In genomic region chr16:57109500-57110105, GRCh38 we compare ENCODE assay signal across 1 cellular context.
TF ChIP-seq lines count a peak whose summit lies in the region.

No MANE protein-coding gene starts in this region.

TF ChIP-seq in K562, 482 proteins besides CTCF, POLR2A, EP300 and RAD21 (continued from another document and continues in another):
- peak; percentile 78 for TF ChIP-seq HINFP (tag; conservative IDR thresholded peaks at IDR 0.05; ENCODE audit: low read depth)
- peak; percentile 97 for TF ChIP-seq ZNF592 (IDR thresholded peaks at IDR 0.05)
- no peak for TF ChIP-seq PRDM10 (IDR thresholded peaks at IDR 0.05; ENCODE audit: partially characterized antibody)
- TF ChIP-seq ZNF512 (tag; IDR thresholded peaks at IDR 0.05): no peak
- TF ChIP-seq TEAD2 (tag; IDR thresholded peaks at IDR 0.05): peak; percentile 84
- no peak for TF ChIP-seq E2F1 (CRISPR knock-in tag; IDR thresholded peaks at IDR 0.05)
- TF ChIP-seq HIVEP1 (CRISPR knock-in tag; IDR thresholded peaks at IDR 0.05): peak; percentile 68; the same call in 1 of the 2 replicates
- no peak for TF ChIP-seq AFF4 (CRISPR knock-in tag; IDR thresholded peaks at IDR 0.05)
- no peak for TF ChIP-seq CAMTA2 (CRISPR knock-in tag; conservative IDR thresholded peaks at IDR 0.05)
- TF ChIP-seq MAFG (tag; conservative IDR thresholded peaks at IDR 0.05): no peak
- no peak for TF ChIP-seq HDAC3 (IDR thresholded peaks at IDR 0.05; ENCODE audit: borderline replicate concordance, partially characterized antibody)
- TF ChIP-seq MAFF (IDR thresholded peaks at IDR 0.05; ENCODE audit: low read length): no peak
- TF ChIP-seq PHF20 (IDR thresholded peaks at IDR 0.05; ENCODE audit: partially characterized antibody): no peak
- no peak for TF ChIP-seq CHD1 (IDR thresholded peaks at IDR 0.05; ENCODE audit: low read length)
- no peak for TF ChIP-seq UBTF (IDR thresholded peaks at IDR 0.05; ENCODE audit: borderline replicate concordance in 1 of 2, low read depth in 2 of 2, low read length in 2 of 2)
- TF ChIP-seq KLF1 (tag; IDR thresholded peaks at IDR 0.05): no peak
- no peak for TF ChIP-seq SRSF7 (optimal IDR thresholded peaks at IDR 0.05; ENCODE audit: low read depth, low read length)
- TF ChIP-seq ZNF384 (IDR thresholded peaks at IDR 0.05; ENCODE audit: low read depth, low read length): no peak
- TF ChIP-seq PRMT5 (CRISPR knock-in tag; IDR thresholded peaks at IDR 0.05): no peak
- TF ChIP-seq E2F5 (CRISPR knock-in tag; IDR thresholded peaks at IDR 0.05): no peak
- no peak for TF ChIP-seq MAX (CRISPR knock-in tag; IDR thresholded peaks at IDR 0.05)
- TF ChIP-seq RHOXF2B (CRISPR knock-in tag; conservative IDR thresholded peaks at IDR 0.05): 0 out of 2 replicates have a peak, but pooled peaks have one; percentile 54
- no peak for TF ChIP-seq SMC3 (conservative IDR thresholded peaks at IDR 0.05; ENCODE audit: insufficient read depth, low read depth, low read length)
- no peak for TF ChIP-seq EZH2 (IDR thresholded peaks at IDR 0.05; ENCODE audit: borderline replicate concordance, low read depth, low read length)
- TF ChIP-seq ZNF174 (CRISPR knock-in tag; IDR thresholded peaks at IDR 0.05): no peak
- no peak for TF ChIP-seq SMARCA5 (IDR thresholded peaks at IDR 0.05)
- no peak for TF ChIP-seq ZNF263 (CRISPR knock-in tag; IDR thresholded peaks at IDR 0.05; ENCODE audit: borderline replicate concordance)
- peak; percentile 63; the same call in 1 of the 2 replicates for TF ChIP-seq ZNF445 (CRISPR knock-in tag; IDR thresholded peaks at IDR 0.05; ENCODE audit: low read depth)
- TF ChIP-seq ZNF79 (CRISPR knock-in tag; IDR thresholded peaks at IDR 0.05; ENCODE audit: low read depth): peak; percentile 83
- no peak for TF ChIP-seq AFF1 (IDR thresholded peaks at IDR 0.05; ENCODE audit: low read depth in 1 of 2, partially characterized antibody in 2 of 2)
- TF ChIP-seq SUPT5H (IDR thresholded peaks at IDR 0.05): no peak
- TF ChIP-seq HDAC6 (IDR thresholded peaks at IDR 0.05; ENCODE audit: low read depth, low read length): no peak
